In genomic region chr2:134229540-134229939, GRCh38 we compare ENCODE assay signal across 18 cellular contexts. TPM values are rescaled to one million over a fixed set of nuclear protein-coding genes. Genes with fewer than 3 reads are reported as not detected.
DNase-seq lines count a peak whose midpoint lies in the region; ATAC-seq, FAIRE-seq and TF ChIP-seq lines count a peak whose summit lies in the region.
"Had no signal": no experiment of that assay in that cellular context is flagged by ENCODE, and none has a peak within 500 bp of the region (broad histone marks: within the 10 kb centered on the region; RNA-seq: fewer than 3 reads in every experiment).

No MANE protein-coding gene starts in this region.

- TF ChIP-seq CTCF in natural killer cell (IDR thresholded peaks at IDR 0.05), result no peak

- no peaks in the 10 kb centered on the region for H3K36me3 Mint-ChIP-seq in natural killer cell
- H3K36me3 Mint-ChIP-seq in natural killer cell treated with Interleukin-12 subunit alpha and Interleukin-12 subunit beta and Interleukin-15 and Interleukin-18, amount 100 ng/mL, for 72 hours, result peaks cover 22% of the 10 kb centered on the region
- peaks cover 2% of the 10 kb centered on the region for H3K36me3 Mint-ChIP-seq in central memory CD8-positive, alpha-beta T cell (ENCODE audit: insufficient read depth)

- H3K4me1 Mint-ChIP-seq in natural killer cell, result peaks cover 64 to 68% of the 10 kb centered on the region in 2 donors
- peaks cover 60 to 69% of the 10 kb centered on the region in 2 donors for H3K4me1 Mint-ChIP-seq in natural killer cell treated with Interleukin-12 subunit alpha and Interleukin-12 subunit beta and Interleukin-15 and Interleukin-18, amount 100 ng/mL, for 72 hours (ENCODE audit: low read depth in 2 of 2)
- peaks cover 84% of the 10 kb centered on the region for H3K4me1 Mint-ChIP-seq in central memory CD8-positive, alpha-beta T cell

- no peaks in the 10 kb centered on the region for H3K27me3 Mint-ChIP-seq in natural killer cell (ENCODE audit: low read depth in 2 of 2)
- no peaks in the 10 kb centered on the region for H3K27me3 Mint-ChIP-seq in natural killer cell treated with Interleukin-12 subunit alpha and Interleukin-12 subunit beta and Interleukin-15 and Interleukin-18, amount 100 ng/mL, for 72 hours
- no peaks in the 10 kb centered on the region for H3K27me3 Mint-ChIP-seq in central memory CD8-positive, alpha-beta T cell

- no peak for ATAC-seq in natural killer cell
- no peak for ATAC-seq in natural killer cell treated with Interleukin-12 subunit alpha and Interleukin-12 subunit beta and Interleukin-15 and Interleukin-18, amount 100 ng/mL, for 72 hours
- no peak for ATAC-seq in central memory CD8-positive, alpha-beta T cell (replicated peaks; ENCODE audit: extremely low read depth, poor library complexity, severe bottlenecking)

- H3K4me3 Mint-ChIP-seq in natural killer cell, result no peak overlapping the region
- no peak overlapping the region for H3K4me3 Mint-ChIP-seq in natural killer cell treated with Interleukin-12 subunit alpha and Interleukin-12 subunit beta and Interleukin-15 and Interleukin-18, amount 100 ng/mL, for 72 hours
- H3K4me3 Mint-ChIP-seq in central memory CD8-positive, alpha-beta T cell, result no peak overlapping the region
- H3K4me3 Mint-ChIP-seq: HFFc6 had no signal

- TF ChIP-seq POLR2A in GM12892 (IDR thresholded peaks at IDR 0.05; ENCODE audit: low read depth, low read length), result no peak

- DNase-seq in natural killer cell (no peak), GM12892 (ENCODE audit: insufficient read length) (no peak), NCI-H748 (lab: John Stamatoyannopoulos, UW; ENCODE audit: unreplicated experiment) (no peak), iPS-NIHi7 (ENCODE audit: extremely low spot score) (no peak), DMS 273 (lab: John Stamatoyannopoulos, UW; ENCODE audit: unreplicated experiment) (no peak)
- DNase-seq in natural killer cell treated with Interleukin-12 subunit alpha and Interleukin-12 subunit beta and Interleukin-15 and Interleukin-18, amount 100 ng/mL, for 72 hours (ENCODE audit: low spot score), result no peak
- no peak for DNase-seq in central memory CD8-positive, alpha-beta T cell (ENCODE audit: low spot score in 2 of 2)
- DNase-seq: COR-L47, DMS53, HFFc6, NCI-H1048, NCI-H1436 treated with DMSO at 0.1 percent for 48 hours, NCI-H2029 treated with DMSO at 0.1 percent for 48 hours, NCI-H510A, NCI-H82 had no signal

- FAIRE-seq in GM12892 (lab: Jason Lieb, UNC), result peak; percentile 63
- FAIRE-seq: GM19239, H54, HepG2 had no signal

- peaks cover 0 to 3% of the 10 kb centered on the region in 2 donors for H3K9me3 Mint-ChIP-seq in natural killer cell
- H3K9me3 Mint-ChIP-seq in natural killer cell treated with Interleukin-12 subunit alpha and Interleukin-12 subunit beta and Interleukin-15 and Interleukin-18, amount 100 ng/mL, for 72 hours, result peaks cover 4% of the 10 kb centered on the region
- peaks cover 5% of the 10 kb centered on the region for H3K9me3 Mint-ChIP-seq in central memory CD8-positive, alpha-beta T cell
- H3K9me3 Mint-ChIP-seq: HFFc6 had no signal

- peak overlapping the region; percentile 13 to 33 for H3K27ac Mint-ChIP-seq in natural killer cell
- peak overlapping the region in 1 of 2 donors; percentile 38 for H3K27ac Mint-ChIP-seq in natural killer cell treated with Interleukin-12 subunit alpha and Interleukin-12 subunit beta and Interleukin-15 and Interleukin-18, amount 100 ng/mL, for 72 hours
- peak overlapping the region; percentile 6 for H3K27ac Mint-ChIP-seq in central memory CD8-positive, alpha-beta T cell (ENCODE audit: low read depth)
- H3K27ac Mint-ChIP-seq: HFFc6 had no signal

- intact Hi-C loops in natural killer cell (cut with micrococcal nuclease), result no loop called here

RNA-seq across cellular contexts. Expression of gene MGAT5, which starts 24.3 kb away (rescaled TPM):
- total RNA-seq in natural killer cell, result 10 to 100 TPM; 39.7 to 58.2 (median 57.0) TPM
- total RNA-seq in natural killer cell treated with Interleukin-12 subunit alpha and Interleukin-12 subunit beta and Interleukin-15 and Interleukin-18, amount 100 ng/mL, for 72 hours, result 10 to 100 TPM; 58.1 to 99.5 TPM
- 23.7 TPM for polyA plus RNA-seq in GM12892 (2012; ENCODE audit: missing spikeins)
